Comparison of ENCODE assay signal across 29 cellular contexts in the genomic region with DNA sequence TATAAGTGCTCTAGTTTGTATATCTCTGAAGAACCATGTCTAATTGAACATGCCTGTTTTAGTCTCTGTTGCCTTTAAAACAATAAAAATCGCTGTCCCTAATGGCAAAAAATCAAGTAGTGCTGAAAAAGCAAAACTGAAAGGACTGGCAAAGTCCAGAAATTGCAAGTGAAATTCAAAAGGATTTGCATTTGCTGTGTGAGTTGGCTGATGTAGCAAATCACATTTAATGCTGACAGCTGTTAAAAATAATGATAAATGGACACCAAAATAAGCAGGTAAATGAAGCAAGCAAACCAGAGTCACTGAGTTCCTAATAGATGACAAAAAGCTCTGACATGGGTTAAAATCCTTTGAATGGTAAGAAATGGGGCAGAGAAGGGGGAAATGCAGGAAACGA.
DNase-seq lines count a peak whose midpoint lies in the region; ATAC-seq and TF ChIP-seq lines count a peak whose summit lies in the region.
"Had no signal": no experiment of that assay in that cellular context is flagged by ENCODE, and none has a peak within 500 bp of the region (broad histone marks: within the 10 kb centered on the region; RNA-seq: fewer than 3 reads in every experiment).

No MANE protein-coding gene starts in this region.

- CTCF ChIA-PET in CD8-positive, alpha-beta T cell (lab: Charles Lee) = no interaction called here

- DNase-seq in SK-N-MC (ENCODE audit: low read depth, low spot score) (peak; percentile 5), islet precursor cell (no peak), immature natural killer cell (no peak)
- no peak for DNase-seq in CD8-positive, alpha-beta T cell
- DNase-seq: activated CD4-positive, CD25-positive, alpha-beta regulatory T cell; activated CD8-positive, alpha-beta memory T cell treated with anti-CD3 and anti-CD28 coated beads for 24 hours; activated T-cell treated with anti-CD3 and anti-CD28 coated beads, Interleukin-2, amount 50 U/mL, for 72 hours; effector memory CD4-positive, alpha-beta T cell; left colon; mesendoderm; MV-4-11; naive thymus-derived CD8-positive, alpha-beta T cell; NCI-H1694 treated with DMSO at 0.1 percent for 48 hours; NCI-H748 treated with DMSO at 0.1 percent for 48 hours; Peyer's patch; stimulated activated CD4-positive, alpha-beta T cell treated with anti-CD3 and anti-CD28 coated beads, Interleukin-1b, Interleukin-23, amount 100 ng/mL, for 48 hours; stimulated activated naive CD4-positive, alpha-beta T cell treated with Interleukin-2 at 50 U/mL for 16 hours; T1000; tibial artery had no signal

- H3K9ac ChIP-seq in SK-N-MC (ENCODE audit: insufficient read length) = no peak overlapping the region
- H3K9ac ChIP-seq: parathyroid adenoma had no signal

- no peaks in the 10 kb centered on the region for H3K4me1 ChIP-seq in CD8-positive, alpha-beta T cell (ENCODE audit: insufficient read depth, low read length)
- H3K4me1 ChIP-seq: esophagus muscularis mucosa, gastroesophageal sphincter, parathyroid adenoma, Peyer's patch, tibial artery had no signal

- ATAC-seq in GM18511 (IDR thresholded peaks at IDR 0.05; ENCODE audit: unreplicated experiment) (peak; percentile 56), GM19468 (IDR thresholded peaks at IDR 0.05; ENCODE audit: extremely low read depth, unreplicated experiment) (peak; percentile 71), HG02943 (IDR thresholded peaks at IDR 0.05; ENCODE audit: low read depth, unreplicated experiment) (peak; percentile 60), HG03025 (IDR thresholded peaks at IDR 0.05; ENCODE audit: low FRiP score, unreplicated experiment) (no peak)
- no peak for ATAC-seq in CD8-positive, alpha-beta T cell
- ATAC-seq: activated T-cell treated with anti-CD3 and anti-CD28 coated beads, Interleukin-2, amount 50 U/mL, for 72 hours; gastroesophageal sphincter; left colon; naive thymus-derived CD8-positive, alpha-beta T cell; SK-N-SH treated with all-trans-retinoic acid at 6 μM for 48 hours had no signal

- no peaks in the 10 kb centered on the region for H3K27me3 ChIP-seq in CD8-positive, alpha-beta T cell (ENCODE audit: insufficient read depth, low read length)
- H3K27me3 ChIP-seq: esophagus muscularis mucosa, gastroesophageal sphincter, Peyer's patch, tibial artery had no signal

- no peaks in the 10 kb centered on the region for H3K9me3 ChIP-seq in SK-N-MC (ENCODE audit: low read depth, low read length)
- H3K9me3 ChIP-seq in CD8-positive, alpha-beta T cell (ENCODE audit: low read length) = no peaks in the 10 kb centered on the region
- H3K9me3 ChIP-seq: esophagus muscularis mucosa, gastroesophageal sphincter, tibial artery had no signal

- H3K9me3 Mint-ChIP-seq in CD8-positive, alpha-beta T cell = no peaks in the 10 kb centered on the region
- H3K9me3 Mint-ChIP-seq in immature natural killer cell = peaks cover 0 to 21% (median 11%) of the 10 kb centered on the region in 6 donors

- no peak overlapping the region for H3K4me3 Mint-ChIP-seq in CD8-positive, alpha-beta T cell
- no peak overlapping the region for H3K4me3 Mint-ChIP-seq in immature natural killer cell
- H3K4me3 Mint-ChIP-seq: activated naive CD4-positive, alpha-beta T cell treated with anti-CD3 and anti-CD28 coated beads, Interleukin-2, amount 50 U/mL, for 24 hours; activated T-cell treated with anti-CD3 and anti-CD28 coated beads, Interleukin-2, amount 50 U/mL, for 72 hours; naive thymus-derived CD8-positive, alpha-beta T cell had no signal

- POLR2A ChIA-PET in CD8-positive, alpha-beta T cell (lab: Charles Lee) = no interaction called here

- H3K4me3 ChIP-seq in SK-N-MC = no peak overlapping the region
- no peak overlapping the region for H3K4me3 ChIP-seq in CD8-positive, alpha-beta T cell (ENCODE audit: low read depth, low read length)
- H3K4me3 ChIP-seq: esophagus muscularis mucosa, gastroesophageal sphincter, Peyer's patch, tibial artery had no signal

- no peak for TF ChIP-seq CTCF in CD8-positive, alpha-beta T cell (IDR thresholded peaks at IDR 0.05)

- H3K36me3 ChIP-seq in SK-N-MC (ENCODE audit: insufficient read depth, low read length) = no peaks in the 10 kb centered on the region
- no peaks in the 10 kb centered on the region for H3K36me3 ChIP-seq in CD8-positive, alpha-beta T cell (ENCODE audit: insufficient read depth, low read length)
- H3K36me3 ChIP-seq: esophagus muscularis mucosa, gastroesophageal sphincter, Peyer's patch, tibial artery had no signal

- no peak overlapping the region for H3K27ac ChIP-seq in SK-N-MC
- no peak overlapping the region for H3K27ac ChIP-seq in CD8-positive, alpha-beta T cell (ENCODE audit: low read depth, low read length)
- H3K27ac ChIP-seq: esophagus muscularis mucosa, gastroesophageal sphincter, HL-60, parathyroid adenoma, Peyer's patch, tibial artery had no signal

- H3K27ac Mint-ChIP-seq in CD8-positive, alpha-beta T cell = no peak overlapping the region
- no peak overlapping the region for H3K27ac Mint-ChIP-seq in immature natural killer cell
- H3K27ac Mint-ChIP-seq: activated naive CD4-positive, alpha-beta T cell treated with anti-CD3 and anti-CD28 coated beads, Interleukin-2, amount 50 U/mL, for 24 hours; activated T-cell treated with anti-CD3 and anti-CD28 coated beads, Interleukin-2, amount 50 U/mL, for 72 hours; naive thymus-derived CD8-positive, alpha-beta T cell had no signal

- no peaks in the 10 kb centered on the region for H3K27me3 Mint-ChIP-seq in CD8-positive, alpha-beta T cell (ENCODE audit: low read depth)
- H3K27me3 Mint-ChIP-seq in immature natural killer cell (ENCODE audit: low read depth in 3 of 3) = no peaks in the 10 kb centered on the region
- H3K27me3 Mint-ChIP-seq: activated naive CD4-positive, alpha-beta T cell treated with anti-CD3 and anti-CD28 coated beads, Interleukin-2, amount 50 U/mL, for 24 hours; naive thymus-derived CD8-positive, alpha-beta T cell had no signal

- intact Hi-C loops in CD8-positive, alpha-beta T cell (cut with DNase I, micrococcal nuclease) = no loop called here

- no peaks in the 10 kb centered on the region for H3K4me1 Mint-ChIP-seq in CD8-positive, alpha-beta T cell (ENCODE audit: low read depth)
- H3K4me1 Mint-ChIP-seq in immature natural killer cell = no peaks in the 10 kb centered on the region
- H3K4me1 Mint-ChIP-seq: activated naive CD4-positive, alpha-beta T cell treated with anti-CD3 and anti-CD28 coated beads, Interleukin-2, amount 50 U/mL, for 24 hours; naive thymus-derived CD8-positive, alpha-beta T cell had no signal

- no peaks in the 10 kb centered on the region for H3K36me3 Mint-ChIP-seq in CD8-positive, alpha-beta T cell
- H3K36me3 Mint-ChIP-seq in immature natural killer cell = no peaks in the 10 kb centered on the region
- H3K36me3 Mint-ChIP-seq: activated naive CD4-positive, alpha-beta T cell treated with anti-CD3 and anti-CD28 coated beads, Interleukin-2, amount 50 U/mL, for 24 hours; naive thymus-derived CD8-positive, alpha-beta T cell had no signal

Comparison
In these comparisons a context has a peak if more than half of its experiments do, and no peak if none do; other contexts are left out.
1. ATAC-seq: peak in GM18511 (single experiment), GM19468 (single experiment) and HG02943 (single experiment); none in CD8-positive, alpha-beta T cell (single experiment) and HG03025 (single experiment).